In the genomic region with DNA sequence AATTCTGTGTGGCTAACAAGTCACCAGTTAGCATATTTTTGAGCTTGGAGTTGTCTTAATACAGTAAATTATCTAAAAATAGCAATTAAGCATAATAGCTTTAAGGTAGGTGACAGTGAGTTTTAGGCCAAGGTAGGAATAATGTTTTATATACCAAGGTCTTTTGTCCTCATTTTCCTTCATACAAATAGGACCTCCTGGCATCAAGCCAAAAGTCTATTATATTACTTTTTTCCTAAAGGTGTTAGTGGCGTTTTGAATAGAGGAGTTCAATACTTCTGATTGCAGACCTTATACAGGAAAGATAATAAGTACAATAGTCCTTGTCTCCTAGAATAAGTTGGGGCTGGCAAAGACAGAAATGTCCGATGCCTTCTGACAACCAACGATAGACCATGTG, we compare ENCODE assay signal across 35 cellular contexts.
A peak's percentile ranks its signal among the peaks of the same experiment; 100 is the strongest.
DNase-seq lines count a peak whose midpoint lies in the region; ATAC-seq, FAIRE-seq and TF ChIP-seq lines count a peak whose summit lies in the region.
"Had no signal": no experiment of that assay in that cellular context is flagged by ENCODE, and none has a peak within 500 bp of the region (broad histone marks: within the 10 kb centered on the region; RNA-seq: fewer than 3 reads in every experiment).

No MANE protein-coding gene starts in this region.

- 66% methylated on average over 3 of the region's 3 CpGs for WGBS in HepG2 (ENCODE audit: low lambda C conversion rate)
- 65% methylated on average over 3 of the region's 3 CpGs for WGBS in right lobe of liver (ENCODE audit: insufficient coverage, low coverage, low lambda C conversion rate, missing lambda C conversion rate)
- WGBS in GM23248 (ENCODE audit: low coverage in 1 of 2, low lambda C conversion rate in 2 of 2, missing lambda C conversion rate in 2 of 2), 2 experiments = 58 to 60% methylated on average over 3 of the region's 3 CpGs
- 0% methylated on average over 3 of the region's 3 CpGs for WGBS in K562 (ENCODE audit: insufficient coverage, low coverage, missing lambda C conversion rate)

- H3K4me1 ChIP-seq in HepG2 (ENCODE audit: insufficient read depth, low read length) (no peaks in the 10 kb centered on the region), right lobe of liver (no peaks in the 10 kb centered on the region), GM23248 (ENCODE audit: insufficient read depth) (no peaks in the 10 kb centered on the region), adipocyte (ENCODE audit: control insufficient read depth, insufficient read depth, low read length) (no peaks in the 10 kb centered on the region), K562 (replicated peaks in 1 of 2; ENCODE audit: control insufficient read depth in 2 of 2, insufficient read depth in 2 of 2, low read length in 2 of 2) (no peaks in the 10 kb centered on the region)
- H3K4me1 ChIP-seq: A549; BE2C; BLaER1; BLaER1 treated with 17β-estradiol and CSF1 and Interleukin-3, amounts not matched to agents 10 nM and 100 nM; Caco-2 had no signal

- H2AFZ ChIP-seq in HepG2 (ENCODE audit: low read length) (no peak overlapping the region), GM23248 (no peak overlapping the region), K562 (ENCODE audit: low read depth, low read length) (no peak overlapping the region)

- no peaks in the 10 kb centered on the region for H3K9me2 ChIP-seq in GM23248 (ENCODE audit: insufficient read depth)

- H3K36me3 ChIP-seq in HepG2 (replicated peaks in 1 of 2; ENCODE audit: control insufficient read depth in 1 of 2, insufficient read depth in 2 of 2, low read length in 2 of 2) (no peaks in the 10 kb centered on the region), right lobe of liver (no peaks in the 10 kb centered on the region), GM23248 (ENCODE audit: low read depth) (no peaks in the 10 kb centered on the region), adipocyte (ENCODE audit: control insufficient read depth, insufficient read depth, low read length, severe bottlenecking) (no peaks in the 10 kb centered on the region), K562 (ENCODE audit: control insufficient read depth, insufficient read depth, low read length) (no peaks in the 10 kb centered on the region)
- H3K36me3 ChIP-seq: BE2C; BLaER1; BLaER1 treated with 17β-estradiol and CSF1 and Interleukin-3, amounts not matched to agents 10 nM and 100 nM had no signal

- TF ChIP-seq CTCF in HepG2 (CRISPR knock-in tag; IDR thresholded peaks at IDR 0.05) = no peak
- TF ChIP-seq CTCF in right lobe of liver (IDR thresholded peaks at IDR 0.05) = no peak
- no peak for TF ChIP-seq CTCF in K562 (IDR thresholded peaks at IDR 0.05 in 2 of 3, conservative IDR thresholded peaks at IDR 0.05 in 1 of 3; ENCODE audit: insufficient read depth in 2 of 3, low read depth in 1 of 3, low read length in 3 of 3)

- H3K4me3 ChIP-seq in HepG2 (replicated peaks in 1 of 3; ENCODE audit: insufficient read depth in 1 of 3, low read depth in 2 of 3, low read length in 3 of 3) (no peak overlapping the region), right lobe of liver (no peak overlapping the region), GM23248 (no peak overlapping the region), adipocyte (ENCODE audit: low read length) (no peak overlapping the region), K562 (no peak overlapping the region)
- H3K4me3 ChIP-seq: A549; BLaER1; BLaER1 treated with 17β-estradiol and CSF1 and Interleukin-3, amounts not matched to agents 10 nM and 100 nM had no signal

- H3K9me1 ChIP-seq in K562 (ENCODE audit: control insufficient read depth, insufficient read depth, low read length) = no peaks in the 10 kb centered on the region

- BruUV-seq in HepG2 (replicated peaks; lab: Mats Ljungman, UMichigan) = no TSS peak
- BruUV-seq in K562 (replicated peaks; lab: Mats Ljungman, UMichigan) = no TSS peak

- no peak overlapping the region for H3K4me2 ChIP-seq in HepG2 (ENCODE audit: low read depth, low read length)
- H3K4me2 ChIP-seq in GM23248 (ENCODE audit: unreplicated experiment) = no peak overlapping the region
- H3K4me2 ChIP-seq in K562 (ENCODE audit: insufficient read depth, low read length) = no peak overlapping the region
- H3K4me2 ChIP-seq: A549; BLaER1; BLaER1 treated with 17β-estradiol and CSF1 and Interleukin-3, amounts not matched to agents 10 nM and 100 nM had no signal

- H3K27me3 ChIP-seq in HepG2 (ENCODE audit: control insufficient read depth in 1 of 2, insufficient read depth in 2 of 2, low read length in 2 of 2) (no peaks in the 10 kb centered on the region), right lobe of liver (no peaks in the 10 kb centered on the region), GM23248 (replicated peaks; ENCODE audit: insufficient read depth) (no peaks in the 10 kb centered on the region), adipocyte (replicated peaks; ENCODE audit: control insufficient read depth, insufficient read depth, low read length) (no peaks in the 10 kb centered on the region), K562 (ENCODE audit: control insufficient read depth in 2 of 2, insufficient read depth in 2 of 2, low read length in 2 of 2) (no peaks in the 10 kb centered on the region)
- H3K27me3 ChIP-seq: BE2C; BLaER1; BLaER1 treated with 17β-estradiol and CSF1 and Interleukin-3, amounts not matched to agents 10 nM and 100 nM had no signal

- H3F3A ChIP-seq in GM23248 (ENCODE audit: insufficient read depth) = no peaks in the 10 kb centered on the region

- TF ChIP-seq EP300 in HepG2 (IDR thresholded peaks at IDR 0.05; ENCODE audit: low read depth in 2 of 2, low read length in 2 of 2) (no peak), HepG2 (CRISPR knock-in tag; IDR thresholded peaks at IDR 0.05; ENCODE audit: borderline replicate concordance) (no peak), K562 (IDR thresholded peaks at IDR 0.05; ENCODE audit: low read length) (no peak)

- no peaks in the 10 kb centered on the region for H4K20me1 ChIP-seq in HepG2 (ENCODE audit: insufficient read depth, low read length)
- H4K20me1 ChIP-seq in GM23248 (ENCODE audit: insufficient read depth) = no peaks in the 10 kb centered on the region
- H4K20me1 ChIP-seq in K562 (replicated peaks; ENCODE audit: control insufficient read depth, insufficient read depth, low read length) = no peaks in the 10 kb centered on the region
- H4K20me1 ChIP-seq: BLaER1; BLaER1 treated with 17β-estradiol and CSF1 and Interleukin-3, amounts not matched to agents 10 nM and 100 nM had no signal

- TF ChIP-seq RAD21 in HepG2 (CRISPR knock-in tag; IDR thresholded peaks at IDR 0.05) = no peak
- TF ChIP-seq RAD21 in K562 (CRISPR knock-in tag; conservative IDR thresholded peaks at IDR 0.05 in 1 of 2, IDR thresholded peaks at IDR 0.05 in 1 of 2) = no peak

- CTCF ChIA-PET in HepG2 (lab: Yijun Ruan, JAX; ENCODE audit: low intra/inter-chr PET ratio, low total read pairs) = no interaction called here
- CTCF ChIA-PET in K562 (lab: Yijun Ruan, JAX; ENCODE audit: low intra/inter-chr PET ratio) = no interaction called here

- no peak overlapping the region for H3K27ac ChIP-seq in HepG2 (ENCODE audit: extremely low read length, insufficient read depth, low read length)
- H3K27ac ChIP-seq in right lobe of liver = no peak overlapping the region
- no peak overlapping the region for H3K27ac ChIP-seq in GM23248
- no peak overlapping the region for H3K27ac ChIP-seq in K562 (ENCODE audit: extremely low read depth, low read depth, low read length)
- H3K27ac ChIP-seq: 22Rv1; A549; BLaER1; BLaER1 treated with 17β-estradiol and CSF1 and Interleukin-3, amounts not matched to agents 10 nM and 100 nM; C4-2B had no signal

- H3K79me2 ChIP-seq in HepG2 (ENCODE audit: insufficient read depth, low read length) (no peaks in the 10 kb centered on the region), GM23248 (ENCODE audit: insufficient read depth) (no peaks in the 10 kb centered on the region), K562 (ENCODE audit: control insufficient read depth, insufficient read depth, low read length) (no peaks in the 10 kb centered on the region)

- H3K9ac ChIP-seq in HepG2 (ENCODE audit: insufficient read depth, low read depth, low read length) (no peak overlapping the region), GM23248 (no peak overlapping the region), adipocyte (ENCODE audit: low read length) (no peak overlapping the region), K562 (ENCODE audit: insufficient read depth in 1 of 2, low read depth in 2 of 2, low read length in 2 of 2) (no peak overlapping the region)
- H3K9ac ChIP-seq: BLaER1; BLaER1 treated with 17β-estradiol and CSF1 and Interleukin-3, amounts not matched to agents 10 nM and 100 nM had no signal

- DNase-seq in HepG2 (ENCODE audit: low spot score) (no peak), right lobe of liver (no peak), GM23248 (peak; percentile 1), adipocyte (ENCODE audit: low read depth) (peak; percentile 1), K562 (ENCODE audit: extremely low read depth in 1 of 4, low spot score in 3 of 4) (no peak), head of caudate nucleus (no peak), NCI-H1930 (lab: John Stamatoyannopoulos, UW) (no peak)
- no peak for DNase-seq in activated CD4-positive, alpha-beta T cell treated with anti-CD3 and anti-CD28 coated beads for 48 hours
- DNase-seq: 8988T; ACHN; AML-193; BE2C; C1 segment of cervical spinal cord; Caco-2; Calu3; CD4-positive, alpha-beta memory T cell; CD4-positive, alpha-beta T cell; CD4-positive, CD25-positive, alpha-beta regulatory T cell; CD8-positive, alpha-beta memory T cell; CD8-positive, alpha-beta T cell; COR-L47; DMS 273 treated with DMSO at 0.1 percent for 48 hours; DMS153; DMS53; DMS79; DMS79 treated with DMSO at 0.1 percent for 48 hours; DND-41; EL had no signal

- FAIRE-seq in HepG2 (lab: Jason Lieb, UNC) (no peak), K562 (lab: Jason Lieb, UNC) (no peak)
- FAIRE-seq: A204.1, A549, D721Med had no signal

- intact Hi-C loops in HepG2 (cut with micrococcal nuclease; ENCODE audit: unreplicated experiment) (no loop called here), right lobe of liver (cut with DNase I) (no loop called here), K562 (cut with micrococcal nuclease) (no loop called here), head of caudate nucleus (cut with DNase I) (no loop called here)

- H3K9me3 ChIP-seq in HepG2 (ENCODE audit: low read length) (peaks cover 97% of the 10 kb centered on the region), right lobe of liver (no peaks in the 10 kb centered on the region), GM23248 (ENCODE audit: low read depth) (no peaks in the 10 kb centered on the region), adipocyte (ENCODE audit: control insufficient read depth, low read length) (no peaks in the 10 kb centered on the region), K562 (replicated peaks; ENCODE audit: control insufficient read depth, insufficient read depth, low read depth, low read length) (no peaks in the 10 kb centered on the region)
- H3K9me3 ChIP-seq: A549, BE2C, Caco-2 had no signal

- TF ChIP-seq POLR2A in HepG2 (IDR thresholded peaks at IDR 0.05; ENCODE audit: insufficient read depth in 1 of 2, low read depth in 2 of 2, low read length in 2 of 2) (no peak), right lobe of liver (IDR thresholded peaks at IDR 0.05) (no peak), K562 (conservative IDR thresholded peaks at IDR 0.05) (no peak)

- ATAC-seq in HepG2 (no peak), right lobe of liver (no peak), K562 (no peak)
- ATAC-seq: A549; CD8-positive, alpha-beta T cell had no signal

- in situ Hi-C loops in HepG2 (cut with HindIII; ENCODE audit: extremely low pct_ligation_motif_present, low pct_unique_long_range_greater_than_20kb) (no loop called here), GM23248 (cut with MboI) (no loop called here), K562 (cut with MboI) (no loop called here)

- POLR2A ChIA-PET in HepG2 (lab: Yijun Ruan, JAX) = no interaction called here
- POLR2A ChIA-PET in K562 (lab: Yijun Ruan, JAX) = no interaction called here

Comparison
In these comparisons a context has a peak if more than half of its experiments do, and no peak if none do; other contexts are left out.
1. DNase-seq: peak in GM23248 (single experiment) and adipocyte (single experiment); none in HepG2 (single experiment), right lobe of liver (0 of 3), K562 (0 of 4), head of caudate nucleus (0 of 42), activated CD4-positive, alpha-beta T cell treated with anti-CD3 and anti-CD28 coated beads for 48 hours (single experiment) and NCI-H1930 (0 of 2).